ENCODE assay signal across 7 cellular contexts in genomic region chr4:103946621-103947268, GRCh38.
DNase-seq lines count a peak whose midpoint lies in the region; TF ChIP-seq lines count a peak whose summit lies in the region.
"Not testable (repeated sequence)": the region's sequence is repeated elsewhere in the genome, so short reads cannot be mapped to it uniquely, and the experiment has no call there.

No MANE protein-coding gene starts in this region.

- not testable (repeated sequence) for H3K14ac ChIP-seq in H9 (ENCODE audit: insufficient read depth, low read length)

- H4K91ac ChIP-seq in H9 (ENCODE audit: insufficient read length, low read depth, low read length): not testable (repeated sequence)

- WGBS in H9 (ENCODE audit: extremely low coverage, insufficient read length, low lambda C conversion rate): no CpG with 5 or more reads among the region's 3 CpGs
- WGBS in HUES64: 19% methylated on average over 3 of the region's 3 CpGs
- 19 to 25% methylated on average over 2 to 3 of the region's 3 CpGs for WGBS in endodermal cell (ENCODE audit: insufficient coverage in 1 of 2, insufficient read length in 1 of 2), 2 experiments
- no CpG with 5 or more reads among the region's 3 CpGs for WGBS in iPS DF 6.9 (ENCODE audit: insufficient coverage, insufficient read length)
- WGBS in mesendoderm (ENCODE audit: extremely low coverage, insufficient coverage, low lambda C conversion rate): no CpG with 5 or more reads among the region's 3 CpGs

- H3K9me3 Mint-ChIP-seq in H9: peaks cover 17 to 22% of the 10 kb centered on the region in 2 experiments
- H3K9me3 Mint-ChIP-seq in endodermal cell: peaks cover 32% of the 10 kb centered on the region
- not testable (repeated sequence) for H3K9me3 Mint-ChIP-seq in progenitor cell of endocrine pancreas (ENCODE audit: low read depth)

- H2BK120ac ChIP-seq in H9 (ENCODE audit: low read depth, low read length, poor library complexity, severe bottlenecking): not testable (repeated sequence)
- H2BK120ac ChIP-seq in mesendoderm (ENCODE audit: low read depth, low read length): peak overlapping the region; percentile 99

- H3K9me3 ChIP-seq in H9 (ENCODE audit: control insufficient read depth, low read depth, low read length); iPS DF 6.9 (ENCODE audit: control insufficient read depth, insufficient read depth, low read length): not testable (repeated sequence)
- H3K9me3 ChIP-seq in HUES64 (ENCODE audit: insufficient read depth, low read depth, low read length) (peaks cover 15% of the 10 kb centered on the region), endodermal cell (ENCODE audit: control insufficient read depth, low read length) (peaks cover 16% of the 10 kb centered on the region)

- not testable (repeated sequence) for TF ChIP-seq CTCF in H9 (conservative IDR thresholded peaks at IDR 0.05); endodermal cell (conservative IDR thresholded peaks at IDR 0.05); progenitor cell of endocrine pancreas (IDR thresholded peaks at IDR 0.05; ENCODE audit: unreplicated experiment)

- H3K4me3 Mint-ChIP-seq in H9: peak overlapping the region; percentile 19 to 48; a peak in 2 of 5 replicates
- H3K4me3 Mint-ChIP-seq in endodermal cell; progenitor cell of endocrine pancreas (ENCODE audit: low read depth): not testable (repeated sequence)

- not testable (repeated sequence) for H3K23ac ChIP-seq in H9 (ENCODE audit: insufficient read length, low read depth, low read length); mesendoderm (ENCODE audit: low read length)

- peak overlapping the region; percentile 14 for H2AK5ac ChIP-seq in H9 (ENCODE audit: insufficient read length, low read length)
- H2AK5ac ChIP-seq in mesendoderm (ENCODE audit: low read length): not testable (repeated sequence)

- peak overlapping the region; percentile 51 for H3K4me2 ChIP-seq in H9 (ENCODE audit: insufficient read depth, insufficient read length, low read length)
- H3K4me2 ChIP-seq in mesendoderm (ENCODE audit: low read length): not testable (repeated sequence)

- not testable (repeated sequence) for H3K79me2 ChIP-seq in H9 (ENCODE audit: insufficient read depth, low read length); mesendoderm (ENCODE audit: control insufficient read depth, insufficient read depth, low read length)

- not testable (repeated sequence) for H3K4ac ChIP-seq in H9 (ENCODE audit: low read depth, low read length); mesendoderm (ENCODE audit: low read depth, low read length)

- not testable (repeated sequence) for H3K23me2 ChIP-seq in H9 (ENCODE audit: insufficient read length, low read depth, low read length, poor library complexity, severe bottlenecking)

- peak overlapping the region; percentile 9 for H3K4me3 ChIP-seq in HUES64 (ENCODE audit: low read length)
- H3K4me3 ChIP-seq in endodermal cell (ENCODE audit: low read length); iPS DF 6.9 (ENCODE audit: low read length); mesendoderm (ENCODE audit: low read length): not testable (repeated sequence)

- not testable (repeated sequence) for H3K27me3 Mint-ChIP-seq in H9 (ENCODE audit: low read depth); endodermal cell (ENCODE audit: insufficient read depth); progenitor cell of endocrine pancreas

- not testable (repeated sequence) for H2AFZ ChIP-seq in H9 (ENCODE audit: low read length)

- H3K36me3 ChIP-seq in HUES64 (ENCODE audit: insufficient read depth, low read length); endodermal cell (ENCODE audit: control insufficient read depth, insufficient read depth, low read length); iPS DF 6.9 (ENCODE audit: control insufficient read depth, insufficient read depth, low read length); mesendoderm (ENCODE audit: control insufficient read depth, insufficient read depth, low read length): not testable (repeated sequence)

- H3K4me1 ChIP-seq in H9 (ENCODE audit: insufficient read depth, low read length); endodermal cell (ENCODE audit: control insufficient read depth, insufficient read depth, low read length); iPS DF 6.9 (ENCODE audit: control insufficient read depth, insufficient read depth, low read length); mesendoderm (ENCODE audit: control insufficient read depth, low read depth, low read length): not testable (repeated sequence)
- H3K4me1 ChIP-seq in HUES64 (ENCODE audit: insufficient read depth, low read length): peaks cover 35% of the 10 kb centered on the region

- peak overlapping the region; percentile 75 for H3K18ac ChIP-seq in H9 (ENCODE audit: insufficient read length, low read depth, low read length)
- peak overlapping the region; percentile 96 for H3K18ac ChIP-seq in mesendoderm (ENCODE audit: low read length)

- H3K79me1 ChIP-seq in H9 (ENCODE audit: insufficient read depth, low read depth, low read length, poor library complexity, severe bottlenecking); mesendoderm (ENCODE audit: low read length): not testable (repeated sequence)

- H3K9ac ChIP-seq in H9 (ENCODE audit: extremely low read depth, insufficient read length, low read length) (peak overlapping the region; percentile 44), HUES64 (ENCODE audit: low read depth, low read length) (peak overlapping the region; percentile 73), mesendoderm (ENCODE audit: low read length) (peak overlapping the region; percentile 15)
- H3K9ac ChIP-seq in endodermal cell (ENCODE audit: extremely low read depth, low read length, poor library complexity, severe bottlenecking): not testable (repeated sequence)

- H4K20me1 ChIP-seq in H9 (ENCODE audit: control insufficient read depth, insufficient read depth, insufficient read length): not testable (repeated sequence)

- H4K8ac ChIP-seq in H9 (replicated peaks; ENCODE audit: insufficient read length, low read depth, low read length): not testable (repeated sequence)
- H4K8ac ChIP-seq in mesendoderm (ENCODE audit: low read depth, low read length): peak overlapping the region; percentile 70

- not testable (repeated sequence) for H2BK20ac ChIP-seq in H9 (ENCODE audit: low read depth, low read length, poor library complexity, severe bottlenecking)

- not testable (repeated sequence) for H3K56ac ChIP-seq in H9 (ENCODE audit: insufficient read length, low read depth, low read length)
- H3K56ac ChIP-seq in mesendoderm (ENCODE audit: low read length): peak overlapping the region; percentile 75

- not testable (repeated sequence) for H4K5ac ChIP-seq in H9 (ENCODE audit: insufficient read length, low read depth, low read length); mesendoderm (ENCODE audit: low read length)

- peak overlapping the region; percentile 88 for H2BK12ac ChIP-seq in H9 (ENCODE audit: insufficient read length, low read depth, low read length)

- peak overlapping the region; percentile 99 for H2BK5ac ChIP-seq in H9 (ENCODE audit: insufficient read length, low read length)
- peak overlapping the region; percentile 87 for H2BK5ac ChIP-seq in mesendoderm (ENCODE audit: low read length)

- peak overlapping the region in 1 of 3 experiments; percentile 93; a peak in 5 of 7 replicates for H3K27ac Mint-ChIP-seq in H9
- not testable (repeated sequence) for H3K27ac Mint-ChIP-seq in endodermal cell
- peak overlapping the region; percentile 23 for H3K27ac Mint-ChIP-seq in progenitor cell of endocrine pancreas

- H3K4me1 Mint-ChIP-seq in H9 (peaks cover 11 to 24% of the 10 kb centered on the region in 2 experiments), endodermal cell (peaks cover 20% of the 10 kb centered on the region)
- H3K4me1 Mint-ChIP-seq in progenitor cell of endocrine pancreas (ENCODE audit: low read depth): not testable (repeated sequence)

- not testable (repeated sequence) for H3K27me3 ChIP-seq in H9 (ENCODE audit: insufficient read depth, low read length); HUES64 (ENCODE audit: insufficient read depth, low read length); endodermal cell (ENCODE audit: control insufficient read depth, insufficient read depth, low read length, poor library complexity, severe bottlenecking); iPS DF 6.9 (ENCODE audit: control insufficient read depth, insufficient read depth, low read length); mesendoderm (ENCODE audit: insufficient read depth, low read length, poor library complexity)

- peak; percentile 66 for DNase-seq in ELF-1 (ENCODE audit: low read depth, low spot score)
- DNase-seq in H9: peak; percentile 66
- DNase-seq in endodermal cell: peak; percentile 77
- DNase-seq in iPS DF 6.9 (ENCODE audit: low read depth, low spot score); progenitor cell of endocrine pancreas (ENCODE audit: low spot score, unreplicated experiment): not testable (repeated sequence)
- DNase-seq in mesendoderm: peak; percentile 83

- peak overlapping the region; percentile 79 for H3T11ph ChIP-seq in H9 (ENCODE audit: low read length)

- H2BK15ac ChIP-seq in H9 (ENCODE audit: low read depth, low read length); mesendoderm (replicated peaks; ENCODE audit: low read depth): not testable (repeated sequence)

- peak overlapping the region; percentile 100 for H3K27ac ChIP-seq in H9 (ENCODE audit: insufficient read length, low read depth, low read length)
- H3K27ac ChIP-seq in HUES64 (ENCODE audit: low read depth, low read length): peak overlapping the region; percentile 98
- H3K27ac ChIP-seq in endodermal cell (ENCODE audit: low read depth, low read length): not testable (repeated sequence)
- peak overlapping the region; percentile 90 for H3K27ac ChIP-seq in iPS DF 6.9 (ENCODE audit: low read length)
- peak overlapping the region; percentile 90 for H3K27ac ChIP-seq in mesendoderm (ENCODE audit: low read depth, low read length)

- H3K36me3 Mint-ChIP-seq in H9 (ENCODE audit: insufficient read depth in 1 of 3, low read depth in 3 of 3): peaks cover 13 to 24% (median 18%) of the 10 kb centered on the region in 3 experiments
- peaks cover 11% of the 10 kb centered on the region for H3K36me3 Mint-ChIP-seq in endodermal cell (ENCODE audit: low read depth)
- H3K36me3 Mint-ChIP-seq in progenitor cell of endocrine pancreas (ENCODE audit: insufficient read depth): not testable (repeated sequence)
